In genomic region chr15:49645937-49646336, GRCh38 we compare ENCODE assay signal across 9 cellular contexts. TPM values are rescaled to one million over a fixed set of nuclear protein-coding genes. Genes with fewer than 3 reads are reported as not detected.
DNase-seq lines count a peak whose midpoint lies in the region; ATAC-seq and TF ChIP-seq lines count a peak whose summit lies in the region.
"Had no signal": no experiment of that assay in that cellular context is flagged by ENCODE, and none has a peak within 500 bp of the region (broad histone marks: within the 10 kb centered on the region; RNA-seq: fewer than 3 reads in every experiment).

No MANE protein-coding gene starts in this region.

- H3K9me3 ChIP-seq in BE2C: no peaks in the 10 kb centered on the region

- DNase-seq in BE2C (peak; percentile 25), NCI-H1105 treated with DMSO at 0.1 percent for 48 hours (lab: John Stamatoyannopoulos, UW) (peak; percentile 78), astrocyte of the hippocampus (ENCODE audit: low read depth, low spot score) (peak; percentile 86), kidney tubule cell (ENCODE audit: low spot score) (peak; percentile 98), SKM-1 (lab: John Stamatoyannopoulos, UW; ENCODE audit: unreplicated experiment) (no peak), GM13976 (ENCODE audit: low spot score) (no peak)
- DNase-seq in stimulated activated CD4-positive, alpha-beta T cell treated with anti-CD3 and anti-CD28 coated beads, Interleukin-4, amount 100 ng/mL, for 4 hours: no peak
- DNase-seq: WERI-Rb-1 had no signal

- no peak for ATAC-seq in GM21825 (IDR thresholded peaks at IDR 0.05; ENCODE audit: unreplicated experiment)

- in situ Hi-C loops in GM13976 (cut with MboI; ENCODE audit: low sequenced_read_pairs, unreplicated experiment): no loop called here

- no peaks in the 10 kb centered on the region for H3K4me1 ChIP-seq in BE2C

- H3K4me3 ChIP-seq in BE2C (ENCODE audit: low read depth, low read length): no peak overlapping the region

- no peak for TF ChIP-seq CTCF in BE2C (IDR thresholded peaks at IDR 0.05; ENCODE audit: low read depth, low read length)
- TF ChIP-seq CTCF in GM13976 (IDR thresholded peaks at IDR 0.05; ENCODE audit: borderline replicate concordance, control extremely low read depth, extremely low read depth, insufficient read depth, missing control alignments): no peak

- no peaks in the 10 kb centered on the region for H3K27me3 ChIP-seq in BE2C

- no peaks in the 10 kb centered on the region for H3K36me3 ChIP-seq in BE2C
- H3K36me3 ChIP-seq: WERI-Rb-1 had no signal

RNA-seq across cellular contexts. Expression of gene DTWD1, which starts 25.1 kb away (rescaled TPM):
- 12.2 TPM for polyA plus RNA-seq in BE2C (2012; ENCODE audit: insufficient read depth, insufficient read length, low read depth)

RNA-seq across cellular contexts. Expression of gene FAM227B, which starts 25.3 kb away (rescaled TPM):
- 2.5 TPM for polyA plus RNA-seq in BE2C (2012; ENCODE audit: insufficient read depth, insufficient read length, low read depth)

Comparison
In these comparisons a context has a peak if more than half of its experiments do, and no peak if none do; other contexts are left out.
1. DNase-seq: peak in BE2C (single experiment), NCI-H1105 treated with DMSO at 0.1 percent for 48 hours (single experiment), astrocyte of the hippocampus (single experiment) and kidney tubule cell (single experiment); none in stimulated activated CD4-positive, alpha-beta T cell treated with anti-CD3 and anti-CD28 coated beads, Interleukin-4, amount 100 ng/mL, for 4 hours (0 of 2), SKM-1 (single experiment) and GM13976 (single experiment).